Comparison of ENCODE assay signal across 2 cellular contexts in the genomic region with DNA sequence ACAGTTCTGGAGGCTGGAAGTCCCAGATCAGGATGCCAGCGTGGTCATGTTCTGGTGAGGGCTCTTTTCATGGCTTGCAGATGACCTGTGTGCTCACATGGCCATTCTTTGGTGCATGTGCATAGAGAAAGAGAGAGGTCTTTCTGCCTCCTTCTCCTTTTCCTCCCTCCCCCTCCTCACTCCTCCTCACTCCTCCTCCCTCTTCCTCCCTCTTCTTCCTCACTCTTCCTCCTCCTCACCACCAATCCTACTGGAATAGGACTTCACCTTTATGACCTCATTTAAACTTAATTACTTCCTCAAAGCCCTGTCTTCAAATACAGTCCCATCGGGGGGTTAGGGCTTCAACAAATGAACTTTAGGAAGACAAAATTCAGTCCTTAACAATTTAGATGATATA.
TF ChIP-seq lines count a peak whose summit lies in the region.

No MANE protein-coding gene starts in this region.

TF ChIP-seq in HepG2, 621 proteins besides CTCF, POLR2A, EP300 and RAD21:
- TF ChIP-seq RNF2 (conservative IDR thresholded peaks at IDR 0.05; ENCODE audit: low read depth) = no peak
- TF ChIP-seq PCBP2 (optimal IDR thresholded peaks at IDR 0.05; ENCODE audit: low read depth, low read length, poor library complexity, severe bottlenecking) = peak; percentile 46
- no peak for TF ChIP-seq PRPF4 (IDR thresholded peaks at IDR 0.05; ENCODE audit: low read depth, low read length, poor library complexity, severe bottlenecking)
- no peak for TF ChIP-seq ZNF557 (CRISPR knock-in tag; IDR thresholded peaks at IDR 0.05)
- TF ChIP-seq POGK (CRISPR knock-in tag; conservative IDR thresholded peaks at IDR 0.05) = no peak
- no peak for TF ChIP-seq ZNF83 (CRISPR knock-in tag; IDR thresholded peaks at IDR 0.05; ENCODE audit: borderline replicate concordance)
- TF ChIP-seq BCL6 (CRISPR knock-in tag; IDR thresholded peaks at IDR 0.05) = no peak
TF ChIP-seq in HepG2: peak in this region for 1.

TF ChIP-seq in K562, 482 proteins besides CTCF, POLR2A, EP300 and RAD21:
- TF ChIP-seq PTBP1 (IDR thresholded peaks at IDR 0.05; ENCODE audit: low read depth, low read length) (no peak), ZNF589 (CRISPR knock-in tag; IDR thresholded peaks at IDR 0.05; ENCODE audit: low read depth) (no peak), TCF7L2 (IDR thresholded peaks at IDR 0.05; ENCODE audit: low read depth, low read length) (no peak), TCFL5 (CRISPR knock-in tag; conservative IDR thresholded peaks at IDR 0.05) (no peak), TEAD4 (IDR thresholded peaks at IDR 0.05; ENCODE audit: low read length) (no peak), TEAD4 (CRISPR knock-in tag; IDR thresholded peaks at IDR 0.05; ENCODE audit: borderline replicate concordance) (no peak)
- TF ChIP-seq, protein P1, sequence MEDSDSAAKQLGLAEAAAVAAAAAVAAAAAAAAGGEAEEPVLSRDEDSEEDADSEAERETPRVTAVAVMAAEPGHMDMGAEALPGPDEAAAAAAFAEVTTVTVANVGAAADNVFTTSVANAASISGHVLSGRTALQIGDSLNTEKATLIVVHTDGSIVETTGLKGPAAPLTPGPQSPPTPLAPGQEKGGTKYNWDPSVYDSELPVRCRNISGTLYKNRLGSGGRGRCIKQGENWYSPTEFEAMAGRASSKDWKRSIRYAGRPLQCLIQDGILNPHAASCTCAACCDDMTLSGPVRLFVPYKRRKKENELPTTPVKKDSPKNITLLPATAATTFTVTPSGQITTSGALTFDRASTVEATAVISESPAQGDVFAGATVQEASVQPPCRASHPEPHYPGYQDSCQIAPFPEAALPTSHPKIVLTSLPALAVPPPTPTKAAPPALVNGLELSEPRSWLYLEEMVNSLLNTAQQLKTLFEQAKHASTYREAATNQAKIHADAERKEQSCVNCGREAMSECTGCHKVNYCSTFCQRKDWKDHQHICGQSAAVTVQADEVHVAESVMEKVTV (CRISPR knock-in tag; IDR thresholded peaks at IDR 0.05) = no peak
TF ChIP-seq in K562: peak in this region for 0.
